Comparison of ENCODE assay signal across 29 cellular contexts in genomic region chr9:135774794-135775525, GRCh38.
"Had no signal": no experiment of that assay in that cellular context is flagged by ENCODE, and none has a peak within 500 bp of the region (broad histone marks: within the 10 kb centered on the region; RNA-seq: fewer than 3 reads in every experiment).

No MANE protein-coding gene starts in this region.

- H3K4me2 ChIP-seq: hepatocyte had no signal

- H3K9me3 Mint-ChIP-seq: mesothelial cell of epicardium; naive thymus-derived CD4-positive, alpha-beta T cell; nephron; stimulated activated effector memory CD8-positive, alpha-beta T cell treated with anti-CD3 and anti-CD28 coated beads, Interleukin-12 subunit alpha, Interleukin-12 subunit beta, amount 100 ng/mL, for 72 hours had no signal

- H3K27ac Mint-ChIP-seq: mesothelial cell of epicardium; naive thymus-derived CD4-positive, alpha-beta T cell; nephron; stimulated activated effector memory CD8-positive, alpha-beta T cell treated with anti-CD3 and anti-CD28 coated beads, Interleukin-12 subunit alpha, Interleukin-12 subunit beta, amount 100 ng/mL, for 72 hours had no signal

- H3K4me3 Mint-ChIP-seq: mesothelial cell of epicardium; naive thymus-derived CD4-positive, alpha-beta T cell; nephron; stimulated activated effector memory CD8-positive, alpha-beta T cell treated with anti-CD3 and anti-CD28 coated beads, Interleukin-12 subunit alpha, Interleukin-12 subunit beta, amount 100 ng/mL, for 72 hours had no signal

- ATAC-seq: foreskin keratinocyte; gastroesophageal sphincter; heart left ventricle; left lung; mucosa of descending colon; naive thymus-derived CD4-positive, alpha-beta T cell; psoas muscle; right cardiac atrium; stimulated activated effector memory CD8-positive, alpha-beta T cell treated with anti-CD3 and anti-CD28 coated beads, Interleukin-12 subunit alpha, Interleukin-12 subunit beta, amount 100 ng/mL, for 72 hours had no signal

- H3K36me3 ChIP-seq: esophagus muscularis mucosa, gastroesophageal sphincter, heart left ventricle, left lung, ovary, sigmoid colon, stomach, thyroid gland, vagina had no signal

- DNase-seq: dermis blood vessel endothelial cell; effector memory CD4-positive, alpha-beta T cell; foreskin keratinocyte; heart left ventricle; kidney; left lung; mesenchymal stem cell; mucosa of descending colon; naive thymus-derived CD4-positive, alpha-beta T cell; occipital lobe; ovary; posterior cingulate gyrus; psoas muscle; right cardiac atrium; sigmoid colon; stimulated activated CD4-positive, alpha-beta T cell treated with anti-CD3 and anti-CD28 coated beads, Interleukin-2, amount 100 ng/mL, for 24 hours; stimulated activated CD4-positive, alpha-beta T cell treated with anti-CD3 and anti-CD28 coated beads, Interleukin-4, amount 100 ng/mL, for 24 hours; stimulated activated naive CD4-positive, alpha-beta T cell treated with Interleukin-2 at 50 U/mL for 16 hours; stomach; thyroid gland; trophoblast cell had no signal

- H3K4me3 ChIP-seq: esophagus muscularis mucosa, gastroesophageal sphincter, heart left ventricle, hepatocyte, left lung, mucosa of descending colon, ovary, psoas muscle, sigmoid colon, stomach, thyroid gland, vagina had no signal

- H3K27me3 Mint-ChIP-seq: naive thymus-derived CD4-positive, alpha-beta T cell had no signal

- H3K9me3 ChIP-seq: esophagus muscularis mucosa, gastroesophageal sphincter, heart left ventricle, left lung, mucosa of descending colon, ovary, psoas muscle, sigmoid colon, stomach, thyroid gland, vagina had no signal

- FAIRE-seq: endothelial cell of umbilical vein, kidney had no signal

- H3K4me1 ChIP-seq: esophagus muscularis mucosa, foreskin keratinocyte, gastroesophageal sphincter, heart left ventricle, left lung, psoas muscle, sigmoid colon, stomach, thyroid gland, vagina had no signal

- H2AFZ ChIP-seq: hepatocyte had no signal

- H3K79me2 ChIP-seq: hepatocyte had no signal

- H3K27me3 ChIP-seq: foreskin keratinocyte, hepatocyte, ovary, thyroid gland, vagina had no signal

- H3K36me3 Mint-ChIP-seq: mesothelial cell of epicardium; naive thymus-derived CD4-positive, alpha-beta T cell; stimulated activated effector memory CD8-positive, alpha-beta T cell treated with anti-CD3 and anti-CD28 coated beads, Interleukin-12 subunit alpha, Interleukin-12 subunit beta, amount 100 ng/mL, for 72 hours had no signal

- H3K4me1 Mint-ChIP-seq: mesothelial cell of epicardium, nephron had no signal

- H3K27ac ChIP-seq: esophagus muscularis mucosa, foreskin keratinocyte, gastroesophageal sphincter, heart left ventricle, hepatocyte, left lung, ovary, psoas muscle, sigmoid colon, stomach, thyroid gland, vagina had no signal
